ENCODE assay signal across 8 cellular contexts in the genomic region with DNA sequence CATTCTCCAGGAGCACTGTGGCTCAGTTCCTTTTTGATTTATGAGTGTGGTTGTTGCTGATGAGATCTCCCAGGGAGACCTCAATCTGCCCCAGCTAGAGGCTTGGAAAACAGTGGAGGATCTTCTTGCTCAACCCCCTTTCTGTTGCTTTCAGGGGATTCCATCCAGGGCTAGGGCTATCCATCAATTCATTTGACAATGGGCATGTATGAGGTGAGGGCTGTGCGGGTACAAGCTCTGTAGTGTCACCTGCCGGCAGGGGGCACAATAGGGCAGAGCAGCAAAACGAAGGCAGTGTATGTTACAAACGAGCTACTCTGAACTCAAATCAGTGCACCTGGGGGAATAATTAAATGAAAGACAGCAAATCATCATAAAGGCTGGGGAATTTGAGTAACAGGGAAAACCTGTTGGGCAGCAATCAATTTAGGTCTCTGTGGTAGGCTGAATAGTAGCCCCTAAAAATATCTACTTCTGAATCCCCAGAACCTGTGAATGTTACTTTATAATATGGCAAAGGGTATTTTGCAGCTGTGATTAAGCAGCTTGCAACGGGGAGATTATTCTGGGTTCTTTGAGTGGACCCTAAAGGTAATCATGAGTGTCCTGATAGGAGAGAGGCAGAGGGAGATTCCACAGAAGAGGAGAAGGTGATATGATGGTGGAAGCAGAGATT.
A peak's percentile ranks its signal among the peaks of the same experiment; 100 is the strongest.
DNase-seq lines count a peak whose midpoint lies in the region; ATAC-seq lines count a peak whose summit lies in the region.

No MANE protein-coding gene starts in this region.

- no peaks in the 10 kb centered on the region for H3K27me3 ChIP-seq in mesenchymal stem cell (ENCODE audit: control insufficient read depth in 1 of 2, insufficient read depth in 1 of 2, low read length in 2 of 2)

- H4K91ac ChIP-seq in mesenchymal stem cell (ENCODE audit: low read length), result no peak overlapping the region

- H3K9ac ChIP-seq in mesenchymal stem cell (ENCODE audit: low read length), result peak overlapping the region; percentile 24

- H2BK120ac ChIP-seq in mesenchymal stem cell (ENCODE audit: low read depth, low read length), result no peak overlapping the region

- no peaks in the 10 kb centered on the region for H3K36me3 ChIP-seq in mesenchymal stem cell (ENCODE audit: control insufficient read depth in 1 of 2, insufficient read depth in 2 of 2, low read depth in 1 of 2, low read length in 2 of 2)

- H2AFZ ChIP-seq in mesenchymal stem cell (ENCODE audit: low read depth, low read length), result no peak overlapping the region

- no peaks in the 10 kb centered on the region for H3K9me3 ChIP-seq in mesenchymal stem cell (ENCODE audit: control insufficient read depth, low read length)

- no peak overlapping the region for H4K8ac ChIP-seq in mesenchymal stem cell (ENCODE audit: low read length)

- no peak overlapping the region for H3K18ac ChIP-seq in mesenchymal stem cell (ENCODE audit: low read depth in 1 of 2, low read length in 2 of 2)

- no peak overlapping the region for H3K23ac ChIP-seq in mesenchymal stem cell (ENCODE audit: low read length in 2 of 2)

- H3K4ac ChIP-seq in mesenchymal stem cell (ENCODE audit: low read depth in 1 of 2, low read length in 2 of 2), result no peak overlapping the region

- 16% methylated on average over 5 of the region's 5 CpGs for WGBS in mesenchymal stem cell

- H2AK5ac ChIP-seq in mesenchymal stem cell (ENCODE audit: low read length, severe bottlenecking), result no peak overlapping the region

- H3K79me1 ChIP-seq in mesenchymal stem cell (replicated peaks; ENCODE audit: low read length, poor library complexity, severe bottlenecking), result no peaks in the 10 kb centered on the region

- no peak overlapping the region for H2BK5ac ChIP-seq in mesenchymal stem cell (ENCODE audit: low read depth, low read length, poor library complexity, severe bottlenecking)

- H3K4me2 ChIP-seq in mesenchymal stem cell (ENCODE audit: low read length, poor library complexity, severe bottlenecking), result no peak overlapping the region

- H3K27ac ChIP-seq in mesenchymal stem cell (ENCODE audit: low read length, poor library complexity, severe bottlenecking), result no peak overlapping the region

- DNase-seq in DMS153 (lab: John Stamatoyannopoulos, UW) (peak; percentile 42), NCI-H2227 treated with DMSO at 0.1 percent for 48 hours (lab: John Stamatoyannopoulos, UW) (peak; percentile 15), dermis blood vessel endothelial cell (peak; percentile 78), mesenchymal stem cell (peak; percentile 60)
- peak; percentile 85 for DNase-seq in activated CD4-positive, alpha-beta T cell treated with anti-CD3 and anti-CD28 coated beads for 48 hours
- peak; percentile 33 to 49 for DNase-seq in stimulated activated CD8-positive, alpha-beta memory T cell treated with anti-CD3 and anti-CD28 coated beads, Interleukin-15, amount 100 ng/mL, for 48 hours (ENCODE audit: low read depth in 2 of 2)

- H2BK12ac ChIP-seq in mesenchymal stem cell (ENCODE audit: low read length in 2 of 2), result no peak overlapping the region

- H3K4me1 ChIP-seq in mesenchymal stem cell (ENCODE audit: control insufficient read depth, insufficient read depth, low read depth, low read length), result no peaks in the 10 kb centered on the region

- H3K4me3 ChIP-seq in mesenchymal stem cell (ENCODE audit: insufficient read depth in 1 of 2, low read depth in 1 of 2, low read length in 2 of 2), result no peak overlapping the region

- ATAC-seq in HG02759 (IDR thresholded peaks at IDR 0.05; ENCODE audit: unreplicated experiment), result peak; percentile 55
- ATAC-seq in GM21786 (IDR thresholded peaks at IDR 0.05; ENCODE audit: unreplicated experiment), result no peak

- no peak overlapping the region for H3K14ac ChIP-seq in mesenchymal stem cell (ENCODE audit: low read length in 2 of 2)

- no peak overlapping the region for H2BK15ac ChIP-seq in mesenchymal stem cell (ENCODE audit: low read depth, poor library complexity, severe bottlenecking)

Comparison
In these comparisons a context has a peak if more than half of its experiments do, and no peak if none do; other contexts are left out.
1. DNase-seq: peak in every context shown above with its lines; median percentile 85 in activated CD4-positive, alpha-beta T cell treated with anti-CD3 and anti-CD28 coated beads for 48 hours; 78 in dermis blood vessel endothelial cell; 60 in mesenchymal stem cell; 42 in DMS153; 41 in stimulated activated CD8-positive, alpha-beta memory T cell treated with anti-CD3 and anti-CD28 coated beads, Interleukin-15, amount 100 ng/mL, for 48 hours; 15 in NCI-H2227 treated with DMSO at 0.1 percent for 48 hours.